22 cellular contexts compared by ENCODE assay signal in genomic region chr6:73734843-73735453, GRCh38.
"Had no signal": no experiment of that assay in that cellular context is flagged by ENCODE, and none has a peak within 500 bp of the region (broad histone marks: within the 10 kb centered on the region; RNA-seq: fewer than 3 reads in every experiment).

No MANE protein-coding gene starts in this region.

- H3K36me3 Mint-ChIP-seq: immature natural killer cell had no signal

- H3K9me3 Mint-ChIP-seq: endodermal cell; immature natural killer cell; naive thymus-derived CD4-positive, alpha-beta T cell; nephron progenitor cell; stimulated activated naive B cell treated with anti-CD40 and anti-IgM and Interleukin-4, amounts not matched to agents 10 μg/mL and 1 μg/mL and 100 μg/mL, for 72 hours; stimulated activated naive CD8-positive, alpha-beta T cell treated with anti-CD3 and anti-CD28 coated beads, Interleukin-15, amount 100 ng/mL, for 72 hours had no signal

- H3K9me3 ChIP-seq: gastrocnemius medialis, left ventricle myocardium inferior, testis, tibial nerve, upper lobe of right lung, vagina had no signal

- H3K27ac ChIP-seq: coronary artery, gastrocnemius medialis, left ventricle myocardium inferior, skin epidermis, testis, tibial nerve, upper lobe of right lung, vagina had no signal

- H3K4me1 Mint-ChIP-seq: immature natural killer cell, nephron progenitor cell had no signal

- ATAC-seq: gastrocnemius medialis; naive thymus-derived CD4-positive, alpha-beta T cell; sciatic nerve; stimulated activated naive B cell treated with anti-CD40 and anti-IgM and Interleukin-4, amounts not matched to agents 10 μg/mL and 1 μg/mL and 100 μg/mL, for 72 hours; stimulated activated naive CD8-positive, alpha-beta T cell treated with anti-CD3 and anti-CD28 coated beads, Interleukin-15, amount 100 ng/mL, for 72 hours; upper lobe of right lung had no signal

- H3K4me3 ChIP-seq: coronary artery, gastrocnemius medialis, left ventricle myocardium inferior, lung, skin epidermis, testis, tibial nerve, upper lobe of right lung, vagina had no signal

- H3K27me3 Mint-ChIP-seq: stimulated activated naive B cell treated with anti-CD40 and anti-IgM and Interleukin-4, amounts not matched to agents 10 μg/mL and 1 μg/mL and 100 μg/mL, for 72 hours; stimulated activated naive CD8-positive, alpha-beta T cell treated with anti-CD3 and anti-CD28 coated beads, Interleukin-15, amount 100 ng/mL, for 72 hours had no signal

- H3K27ac Mint-ChIP-seq: endodermal cell; immature natural killer cell; naive thymus-derived CD4-positive, alpha-beta T cell; nephron progenitor cell; stimulated activated naive B cell treated with anti-CD40 and anti-IgM and Interleukin-4, amounts not matched to agents 10 μg/mL and 1 μg/mL and 100 μg/mL, for 72 hours had no signal

- H3K36me3 ChIP-seq: gastrocnemius medialis had no signal

- DNase-seq: effector CD4-positive, alpha-beta T cell; endodermal cell; gastrocnemius medialis; glutamatergic neuron; immature natural killer cell; left ventricle myocardium inferior; mesendoderm; naive thymus-derived CD4-positive, alpha-beta T cell; nephron progenitor cell; posterior cingulate gyrus; stimulated activated CD4-positive, alpha-beta T cell treated with anti-CD3 and anti-CD28 coated beads, Interleukin-2, amount 100 ng/mL, for 24 hours; stimulated activated CD4-positive, alpha-beta T cell treated with anti-CD3 and anti-CD28 coated beads, Interleukin-4, amount 100 ng/mL, for 4 hours; stimulated activated naive B cell treated with anti-CD40 and anti-IgM and Interleukin-4, amounts not matched to agents 10 μg/mL and 1 μg/mL and 100 μg/mL, for 72 hours; stimulated activated naive CD8-positive, alpha-beta T cell treated with anti-CD3 and anti-CD28 coated beads, Interleukin-15, amount 100 ng/mL, for 72 hours; testis; upper lobe of right lung had no signal

- H3K4me1 ChIP-seq: gastrocnemius medialis, testis, upper lobe of right lung had no signal

- H3K4me3 Mint-ChIP-seq: endodermal cell; immature natural killer cell; naive thymus-derived CD4-positive, alpha-beta T cell; nephron progenitor cell; stimulated activated naive B cell treated with anti-CD40 and anti-IgM and Interleukin-4, amounts not matched to agents 10 μg/mL and 1 μg/mL and 100 μg/mL, for 72 hours; stimulated activated naive CD8-positive, alpha-beta T cell treated with anti-CD3 and anti-CD28 coated beads, Interleukin-15, amount 100 ng/mL, for 72 hours had no signal

- H3K27me3 ChIP-seq: gastrocnemius medialis, testis, tibial nerve, upper lobe of right lung, vagina had no signal
